ENCODE assay signal across 9 cellular contexts in the genomic region with DNA sequence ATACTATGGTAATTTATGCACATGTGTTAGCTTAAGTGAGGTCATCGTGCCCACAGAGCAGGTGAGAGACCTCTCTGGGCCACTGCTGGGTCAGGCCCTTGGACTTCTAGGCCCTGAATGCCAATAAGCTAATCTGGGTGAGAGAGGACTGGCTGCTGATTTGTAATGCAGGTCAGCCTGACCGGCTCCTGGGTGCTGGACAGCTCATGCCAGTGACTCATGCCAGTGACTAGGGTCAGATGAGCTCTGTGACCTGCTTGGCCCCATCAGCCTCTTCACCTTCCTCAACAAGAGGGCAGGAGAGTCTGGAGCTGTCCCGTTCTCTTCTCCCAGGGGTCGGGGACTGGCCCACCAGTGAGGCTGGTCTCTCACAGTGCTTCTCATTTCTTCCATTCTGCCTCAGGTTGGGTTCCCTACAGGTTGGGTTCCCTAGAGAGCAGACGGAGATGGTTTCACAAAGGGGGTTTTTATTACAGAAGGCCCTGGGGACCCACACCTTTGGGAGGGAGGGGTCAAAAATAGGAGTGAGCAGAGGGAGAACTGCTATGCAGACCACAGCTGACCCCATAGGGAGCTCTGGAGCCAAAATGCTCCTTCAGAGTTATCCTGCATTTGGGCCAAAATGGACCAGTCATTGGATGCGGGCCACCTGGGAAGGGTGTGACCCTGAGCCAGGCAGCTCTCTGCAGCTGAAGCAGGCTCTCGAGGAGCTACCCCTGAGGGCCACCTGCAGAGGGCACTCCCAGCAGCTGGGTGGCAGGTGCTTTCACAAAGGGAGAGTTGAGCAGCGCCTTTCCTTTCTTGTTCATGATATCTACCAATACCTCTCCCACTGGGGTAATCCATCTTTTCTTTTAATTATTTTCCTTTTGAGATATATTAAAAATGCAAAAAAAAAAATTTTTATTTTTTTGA. TPM values are rescaled to one million over a fixed set of nuclear protein-coding genes. Genes with fewer than 3 reads are reported as not detected.
DNase-seq lines count a peak whose midpoint lies in the region; ATAC-seq, FAIRE-seq and TF ChIP-seq lines count a peak whose summit lies in the region.
"Had no signal": no experiment of that assay in that cellular context is flagged by ENCODE, and none has a peak within 500 bp of the region (broad histone marks: within the 10 kb centered on the region; RNA-seq: fewer than 3 reads in every experiment).

No MANE protein-coding gene starts in this region.

- no peak overlapping the region for H2AFZ ChIP-seq in GM12878 (ENCODE audit: control insufficient read depth, low read depth, low read length)

- CTCF ChIA-PET in GM12878 (lab: Yijun Ruan, JAX): interaction anchor here (0.5 to 2.5 kb wide), 4 partner anchors 16 to 438 kb away, joined by 3 to 11 read pairs (median 4); no protein-coding TSS in a partner anchor

- TF ChIP-seq CTCF in GM12878 (IDR thresholded peaks at IDR 0.05 in 2 of 3, conservative IDR thresholded peaks at IDR 0.05 in 1 of 3; ENCODE audit: control insufficient read depth in 2 of 3, extremely low read depth in 1 of 3, insufficient read depth in 1 of 3, low read depth in 3 of 3, low read length in 3 of 3) (peak; percentile 19 to 27 (median 19); a peak in 2 of 6 replicates), upper lobe of right lung (IDR thresholded peaks at IDR 0.05) (peak; percentile 9), gastroesophageal sphincter (IDR thresholded peaks at IDR 0.05) (no peak)

- intact Hi-C loops in GM12878 (cut with micrococcal nuclease; ENCODE audit: unreplicated experiment): no loop called here
- intact Hi-C loops in upper lobe of right lung (cut with DNase I): no loop called here

- RAD21 ChIA-PET in GM12878 (lab: Charles Lee; ENCODE audit: unreplicated experiment): interaction anchor here (0.6 kb wide), 1 partner anchor 607 kb away, joined by 3 read pairs; no protein-coding TSS in a partner anchor

- no TSS peak for BruUV-seq in GM12878 (replicated peaks; lab: Mats Ljungman, UMichigan)

- WGBS in GM12878 (ENCODE audit: insufficient coverage, insufficient replicate concordance, low lambda C conversion rate, missing lambda C conversion rate): 83% methylated on average over 8 of the region's 8 CpGs
- WGBS in gastroesophageal sphincter (ENCODE audit: low coverage in 1 of 2), 2 donors: 100% methylated on average over 1 of the region's 8 CpGs; no CpG with 5 or more reads in 1 of the 2 donors

- peak; percentile 31 for DNase-seq in stimulated activated CD4-positive, alpha-beta T cell treated with anti-CD3 and anti-CD28 coated beads, Interleukin-4, amount 100 ng/mL, for 1 hour
- DNase-seq in stimulated activated CD4-positive, alpha-beta T cell treated with anti-CD3 and anti-CD28 coated beads, Interleukin-4, amount 100 ng/mL, for 24 hours: no peak
- DNase-seq in NCI-H526 treated with DMSO at 0.1 percent for 48 hours (lab: John Stamatoyannopoulos, UW): peak; percentile 9
- no peak for DNase-seq in GM12878 (ENCODE audit: low read depth, low spot score)
- DNase-seq in upper lobe of right lung: no peak
- no peak for DNase-seq in effector CD8-positive, alpha-beta T cell (lab: John Stamatoyannopoulos, UW)
- DNase-seq: activated effector memory CD4-positive, alpha-beta T cell treated with anti-CD3 and anti-CD28 coated beads, Interleukin-2, amount 50 U/mL, for 16 hours had no signal

- SMC1A ChIA-PET in GM12878 (lab: Charles Lee; ENCODE audit: uncharacterized antibody, unreplicated experiment): interaction anchor here (2.2 kb wide), 1 partner anchor 8 kb away, joined by 5 read pairs; no protein-coding TSS in a partner anchor

- no peak overlapping the region for H3K27ac ChIP-seq in GM12878 (ENCODE audit: control insufficient read depth, insufficient read depth)
- H3K27ac ChIP-seq in upper lobe of right lung: no peak overlapping the region
- no peak overlapping the region for H3K27ac ChIP-seq in gastroesophageal sphincter

- no peaks in the 10 kb centered on the region; the same call in 2 of the 3 replicates for H3K9me3 ChIP-seq in GM12878 (replicated peaks; ENCODE audit: control insufficient read depth, insufficient read depth, low read length)
- no peaks in the 10 kb centered on the region for H3K9me3 ChIP-seq in upper lobe of right lung
- no peaks in the 10 kb centered on the region for H3K9me3 ChIP-seq in gastroesophageal sphincter

- ATAC-seq in GM12878: peak; percentile 52
- peak; percentile 49 for ATAC-seq in upper lobe of right lung
- no peak for ATAC-seq in GM21576 (IDR thresholded peaks at IDR 0.05; ENCODE audit: unreplicated experiment)
- ATAC-seq in gastroesophageal sphincter: no peak

- TF ChIP-seq EP300 in GM12878 (IDR thresholded peaks at IDR 0.05; ENCODE audit: borderline replicate concordance in 1 of 2, control insufficient read depth in 1 of 2, low read depth in 2 of 2, low read length in 2 of 2): no peak
- TF ChIP-seq EP300 in gastroesophageal sphincter (IDR thresholded peaks at IDR 0.05): no peak

- H3K27me3 ChIP-seq in GM12878 (replicated peaks in 1 of 2; ENCODE audit: control insufficient read depth in 2 of 2, insufficient read depth in 2 of 2, low read length in 1 of 2): peaks cover 0 to 2% of the 10 kb centered on the region in 2 experiments; a peak in 3 of 4 replicates
- H3K27me3 ChIP-seq in upper lobe of right lung: peaks cover 25% of the 10 kb centered on the region
- peaks cover 49% of the 10 kb centered on the region for H3K27me3 ChIP-seq in gastroesophageal sphincter

- in situ Hi-C loops in GM12878 (cut with MboI): no loop called here

- H4K20me1 ChIP-seq in GM12878 (ENCODE audit: control insufficient read depth, insufficient read depth): no peaks in the 10 kb centered on the region

- no peaks in the 10 kb centered on the region for H3K79me2 ChIP-seq in GM12878 (ENCODE audit: control insufficient read depth, insufficient read depth, low read length)

- H3K9ac ChIP-seq in GM12878 (ENCODE audit: control insufficient read depth, insufficient read depth, low read length): no peak overlapping the region

- no peak for TF ChIP-seq POLR2A in GM12878 (IDR thresholded peaks at IDR 0.05; ENCODE audit: low read depth, low read length)
- no peak for TF ChIP-seq POLR2A in gastroesophageal sphincter (IDR thresholded peaks at IDR 0.05)

- no peak overlapping the region for H3K4me2 ChIP-seq in GM12878 (ENCODE audit: control insufficient read depth, insufficient read depth)

- TF ChIP-seq RAD21 in GM12878 (IDR thresholded peaks at IDR 0.05; ENCODE audit: insufficient read depth, low read depth, low read length): peak; percentile 31; the same call in 1 of the 2 replicates

- POLR2A ChIA-PET in GM12878 (lab: Charles Lee): no interaction called here

- H3K4me3 ChIP-seq in GM12878: no peak overlapping the region
- no peak overlapping the region for H3K4me3 ChIP-seq in upper lobe of right lung
- H3K4me3 ChIP-seq in gastroesophageal sphincter: no peak overlapping the region

- H3K36me3 ChIP-seq in GM12878 (ENCODE audit: control insufficient read depth in 2 of 2, insufficient read depth in 2 of 2, low read length in 1 of 2) (no peaks in the 10 kb centered on the region), upper lobe of right lung (no peaks in the 10 kb centered on the region), gastroesophageal sphincter (no peaks in the 10 kb centered on the region)

- FAIRE-seq in GM12878 (lab: Jason Lieb, UNC): no peak

- H3K4me1 ChIP-seq in GM12878 (ENCODE audit: control insufficient read depth, insufficient read depth, low read length): peaks cover 14% of the 10 kb centered on the region
- peaks cover 6% of the 10 kb centered on the region for H3K4me1 ChIP-seq in upper lobe of right lung
- H3K4me1 ChIP-seq in gastroesophageal sphincter: peaks cover 0 to 16% (median 6%) of the 10 kb centered on the region in 3 donors

RNA-seq across cellular contexts. Expression of gene OXT, which starts 2.2 kb away (rescaled TPM):
- not detected in 2 replicates for total RNA-seq in GM12878 (2013; cell fraction: nucleolus; rRNA removed)
- total RNA-seq in GM12878 (2014; rRNA removed): not detected in 2 replicates
- not detected in 2 replicates for total RNA-seq in GM12878 (2014; rRNA removed; fragmentation: Illumina TruSeq; extraction: Trizol)
- total RNA-seq in GM12878 (2021): not detected in 2 replicates
- polyA plus RNA-seq in GM12878 (2011; ENCODE audit: low read depth): not detected
- not detected in 2 replicates for polyA plus RNA-seq in GM12878 (2011; rRNA removed)
- not detected in 2 replicates for polyA plus RNA-seq in GM12878 (2011; cell fraction: cytosol; rRNA removed)
- polyA plus RNA-seq in GM12878 (2011; cell fraction: nucleus; rRNA removed): not detected in 2 replicates
- polyA plus RNA-seq in GM12878 (2012): not detected in 2 replicates
- not detected in 2 replicates for polyA plus RNA-seq in GM12878 (2014; fragmentation: Illumina TruSeq; extraction: Trizol)
- polyA plus RNA-seq in GM12878 (2014; fragmentation: Nextera tagmentation; extraction: Ambion mirVana): not detected
- not detected in 2 replicates for polyA plus RNA-seq in GM12878 (2014; rRNA removed)
- not detected for polyA plus RNA-seq in GM12878 (2016; fragmentation: Nextera tagmentation; extraction: Ambion mirVana)
- not detected in 2 replicates for polyA minus RNA-seq in GM12878 (2011; rRNA and poly(A)+ RNA removed)
- not detected in 2 replicates for polyA minus RNA-seq in GM12878 (2011; cell fraction: cytosol; rRNA and poly(A)+ RNA removed)
- not detected in 2 replicates for polyA minus RNA-seq in GM12878 (2011; cell fraction: nucleus; rRNA and poly(A)+ RNA removed)
- not detected for total RNA-seq in upper lobe of right lung
- total RNA-seq in gastroesophageal sphincter: not detected

RNA-seq across cellular contexts. Expression of gene AVP, which starts 15.3 kb away (rescaled TPM):
- not detected in 2 replicates for total RNA-seq in GM12878 (2013; cell fraction: nucleolus; rRNA removed)
- not detected in 2 replicates for total RNA-seq in GM12878 (2014; rRNA removed)
- not detected in 2 replicates for total RNA-seq in GM12878 (2014; rRNA removed; fragmentation: Illumina TruSeq; extraction: Trizol)
- not detected in 2 replicates for total RNA-seq in GM12878 (2021)
- not detected for polyA plus RNA-seq in GM12878 (2011; ENCODE audit: low read depth)
- polyA plus RNA-seq in GM12878 (2011; rRNA removed): not detected in 2 replicates
- polyA plus RNA-seq in GM12878 (2011; cell fraction: cytosol; rRNA removed): not detected in 2 replicates
- polyA plus RNA-seq in GM12878 (2011; cell fraction: nucleus; rRNA removed): not detected in 2 replicates
- polyA plus RNA-seq in GM12878 (2012): not detected in 2 replicates
- polyA plus RNA-seq in GM12878 (2014; fragmentation: Illumina TruSeq; extraction: Trizol): not detected in 2 replicates
- polyA plus RNA-seq in GM12878 (2014; fragmentation: Nextera tagmentation; extraction: Ambion mirVana): not detected
- polyA plus RNA-seq in GM12878 (2014; rRNA removed): not detected in 2 replicates
- polyA plus RNA-seq in GM12878 (2016; fragmentation: Nextera tagmentation; extraction: Ambion mirVana): not detected
- not detected in 2 replicates for polyA minus RNA-seq in GM12878 (2011; rRNA and poly(A)+ RNA removed)
- polyA minus RNA-seq in GM12878 (2011; cell fraction: cytosol; rRNA and poly(A)+ RNA removed): not detected in 2 replicates
- not detected in 2 replicates for polyA minus RNA-seq in GM12878 (2011; cell fraction: nucleus; rRNA and poly(A)+ RNA removed)
- total RNA-seq in upper lobe of right lung: not detected
- total RNA-seq in gastroesophageal sphincter: not detected

RNA-seq across cellular contexts. Expression of gene MRPS26, which starts 23.4 kb away (rescaled TPM):
- 5.5 and 5.7 TPM in 2 replicates for total RNA-seq in GM12878 (2013; cell fraction: nucleolus; rRNA removed)
- total RNA-seq in GM12878 (2014; rRNA removed) (52.0 and 58.7 TPM in 2 replicates), GM12878 (2014; rRNA removed; fragmentation: Illumina TruSeq; extraction: Trizol) (23.4 and 25.8 TPM in 2 replicates), GM12878 (2021) (51.5 and 56.7 TPM in 2 replicates), upper lobe of right lung (32.0 TPM), gastroesophageal sphincter (10 to 100 TPM; 67.3 to 80.8 (median 72.7) TPM)
- polyA plus RNA-seq in GM12878 (2011; ENCODE audit: low read depth): 12.5 TPM
- polyA plus RNA-seq in GM12878 (2011; rRNA removed) (25.0 and 36.3 TPM in 2 replicates), GM12878 (2014; fragmentation: Illumina TruSeq; extraction: Trizol) (9.9 and 18.8 TPM in 2 replicates), GM12878 (2014; fragmentation: Nextera tagmentation; extraction: Ambion mirVana) (1 to 10 TPM; 3.9 to 9.3 TPM), GM12878 (2014; rRNA removed) (60.9 and 69.4 TPM in 2 replicates), GM12878 (2016; fragmentation: Nextera tagmentation; extraction: Ambion mirVana) (10 to 100 TPM; 80.7 to 95.3 TPM)
- 51.2 and 87.8 TPM in 2 replicates for polyA plus RNA-seq in GM12878 (2011; cell fraction: cytosol; rRNA removed)
- 28.4 and 31.8 TPM in 2 replicates for polyA plus RNA-seq in GM12878 (2011; cell fraction: nucleus; rRNA removed)
- 30.4 and 30.8 TPM in 2 replicates for polyA plus RNA-seq in GM12878 (2012)
- 10.8 and 18.2 TPM in 2 replicates for polyA minus RNA-seq in GM12878 (2011; rRNA and poly(A)+ RNA removed)
- 12.6 and 13.6 TPM in 2 replicates for polyA minus RNA-seq in GM12878 (2011; cell fraction: cytosol; rRNA and poly(A)+ RNA removed)
- polyA minus RNA-seq in GM12878 (2011; cell fraction: nucleus; rRNA and poly(A)+ RNA removed): 5.0 and 7.9 TPM in 2 replicates

RNA-seq across cellular contexts. Expression of gene GNRH2, which starts 25.8 kb away (rescaled TPM):
- 3.3 and 3.9 TPM in 2 replicates for total RNA-seq in GM12878 (2013; cell fraction: nucleolus; rRNA removed)
- total RNA-seq in GM12878 (2014; rRNA removed) (not detected in 2 replicates), GM12878 (2014; rRNA removed; fragmentation: Illumina TruSeq; extraction: Trizol) (not detected in 2 replicates), GM12878 (2021) (0.64 and 0.85 TPM in 2 replicates), upper lobe of right lung (not detected), gastroesophageal sphincter (under 1 TPM in 1 of 4 donors, not detected in 3; 0.54 TPM)
- polyA plus RNA-seq in GM12878 (2011; ENCODE audit: low read depth): not detected
- polyA plus RNA-seq in GM12878 (2011; rRNA removed) (0.31 TPM in 1 of 2 replicates, not detected in the other), GM12878 (2014; fragmentation: Illumina TruSeq; extraction: Trizol) (not detected in 2 replicates), GM12878 (2014; fragmentation: Nextera tagmentation; extraction: Ambion mirVana) (not detected), GM12878 (2014; rRNA removed) (0.12 and 0.15 TPM in 2 replicates), GM12878 (2016; fragmentation: Nextera tagmentation; extraction: Ambion mirVana) (not detected)
- polyA plus RNA-seq in GM12878 (2011; cell fraction: cytosol; rRNA removed): 0.10 and 0.25 TPM in 2 replicates
- polyA plus RNA-seq in GM12878 (2011; cell fraction: nucleus; rRNA removed): 1.2 and 2.1 TPM in 2 replicates
- polyA plus RNA-seq in GM12878 (2012): not detected in 2 replicates
- 0.80 and 1.1 TPM in 2 replicates for polyA minus RNA-seq in GM12878 (2011; rRNA and poly(A)+ RNA removed)
- not detected in 2 replicates for polyA minus RNA-seq in GM12878 (2011; cell fraction: cytosol; rRNA and poly(A)+ RNA removed)
- polyA minus RNA-seq in GM12878 (2011; cell fraction: nucleus; rRNA and poly(A)+ RNA removed): 1.6 and 4.0 TPM in 2 replicates

Comparison
In these comparisons a context has a peak if more than half of its experiments do, and no peak if none do; other contexts are left out.
1. DNase-seq: peak in stimulated activated CD4-positive, alpha-beta T cell treated with anti-CD3 and anti-CD28 coated beads, Interleukin-4, amount 100 ng/mL, for 1 hour (single experiment) and NCI-H526 treated with DMSO at 0.1 percent for 48 hours (single experiment); none in stimulated activated CD4-positive, alpha-beta T cell treated with anti-CD3 and anti-CD28 coated beads, Interleukin-4, amount 100 ng/mL, for 24 hours (single experiment), GM12878 (single experiment), upper lobe of right lung (single experiment) and effector CD8-positive, alpha-beta T cell (single experiment).
2. ATAC-seq: peak in GM12878 (single experiment) and upper lobe of right lung (single experiment); none in GM21576 (single experiment) and gastroesophageal sphincter (single experiment).
3. CTCF ChIP-seq: peak in GM12878 (3 of 3) and upper lobe of right lung (single experiment); none in gastroesophageal sphincter (0 of 4).